In the genomic region with DNA sequence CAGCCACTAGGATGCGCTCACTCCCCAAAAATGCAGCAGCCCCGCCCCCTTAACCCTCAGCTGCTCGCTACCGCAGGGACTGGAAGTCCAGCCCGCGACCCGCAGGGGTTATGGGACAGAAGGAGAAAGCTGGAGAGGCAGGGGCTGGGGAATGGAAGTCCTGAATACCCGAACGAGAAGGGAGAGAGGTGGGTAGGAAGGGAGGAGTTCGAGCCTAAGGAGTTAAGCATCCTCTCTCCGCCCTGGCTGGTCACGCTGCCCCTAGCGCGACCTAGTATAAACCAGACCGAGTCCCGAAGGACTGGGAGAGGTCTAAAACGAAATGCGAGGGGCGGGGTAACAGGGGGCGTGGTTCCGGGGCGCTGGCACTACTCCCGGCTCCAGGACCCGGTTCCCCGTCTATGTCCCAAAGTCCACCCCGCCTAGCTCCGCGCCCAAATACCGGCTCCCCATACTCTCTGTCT, we compare ENCODE assay signal across 1 cellular context.
TF ChIP-seq lines count a peak whose summit lies in the region.

No MANE protein-coding gene starts in this region.

TF ChIP-seq in GM12891, 5 proteins besides CTCF, POLR2A, EP300 and RAD21 (continued from another document):
- TF ChIP-seq POLR2AphosphoS5 (IDR thresholded peaks at IDR 0.05; ENCODE audit: low read depth, low read length) (no peak), POU2F2 (IDR thresholded peaks at IDR 0.05; ENCODE audit: low read depth, low read length) (no peak; the same call in 1 of the 2 replicates), SPI1 (IDR thresholded peaks at IDR 0.05; ENCODE audit: low read depth, low read length) (no peak), PAX5 (IDR thresholded peaks at IDR 0.05; ENCODE audit: insufficient read depth, low read length, severe bottlenecking) (no peak)
